Comparison of ENCODE assay signal across 25 cellular contexts in the genomic region with DNA sequence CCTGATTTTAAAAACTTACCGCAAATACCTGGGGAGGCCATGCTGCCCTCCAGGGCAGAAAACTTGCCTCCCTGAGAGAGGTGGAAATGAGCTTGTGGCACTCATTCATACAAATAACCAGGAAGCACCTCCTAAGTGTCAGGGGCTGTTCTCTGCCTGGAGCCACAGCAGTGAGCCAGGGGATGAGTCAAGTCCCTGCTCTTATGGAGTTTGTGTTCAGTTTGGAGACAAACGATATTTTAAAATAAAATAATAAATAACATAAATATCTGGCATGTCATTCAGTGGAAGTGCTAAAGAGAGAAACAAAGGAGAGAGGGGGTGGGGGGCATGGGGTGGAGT.
"Had no signal": no experiment of that assay in that cellular context is flagged by ENCODE, and none has a peak within 500 bp of the region (broad histone marks: within the 10 kb centered on the region; RNA-seq: fewer than 3 reads in every experiment).

No MANE protein-coding gene starts in this region.

- H3K27ac Mint-ChIP-seq: activated CD4-positive, alpha-beta memory T cell treated with anti-CD3 and anti-CD28 coated beads, Interleukin-2, amount 10 ng/mL, durations not matched to agents 7 days and 5 days; activated CD8-positive, alpha-beta memory T cell treated with anti-CD3 and anti-CD28 coated beads, Interleukin-2, amount 10 ng/mL, durations not matched to agents 7 days and 5 days; activated naive CD8-positive, alpha-beta T cell; effector memory CD8-positive, alpha-beta T cell; mesothelial cell of epicardium; T-cell had no signal

- H3K4me1 Mint-ChIP-seq: activated CD4-positive, alpha-beta memory T cell treated with anti-CD3 and anti-CD28 coated beads, Interleukin-2, amount 10 ng/mL, durations not matched to agents 7 days and 5 days; activated CD8-positive, alpha-beta memory T cell treated with anti-CD3 and anti-CD28 coated beads, Interleukin-2, amount 10 ng/mL, durations not matched to agents 7 days and 5 days; mesothelial cell of epicardium; neural crest cell; T-cell had no signal

- H3K4me3 Mint-ChIP-seq: activated CD4-positive, alpha-beta memory T cell treated with anti-CD3 and anti-CD28 coated beads, Interleukin-2, amount 10 ng/mL, durations not matched to agents 7 days and 5 days; activated CD8-positive, alpha-beta memory T cell treated with anti-CD3 and anti-CD28 coated beads, Interleukin-2, amount 10 ng/mL, durations not matched to agents 7 days and 5 days; activated naive CD8-positive, alpha-beta T cell; effector memory CD8-positive, alpha-beta T cell; mesothelial cell of epicardium; neural crest cell; T-cell; type B pancreatic cell had no signal

- H3K36me3 ChIP-seq: cardiac muscle cell, prostate gland, stomach had no signal

- H3K27me3 ChIP-seq: cardiac muscle cell, testis had no signal

- H3K27me3 Mint-ChIP-seq: activated CD4-positive, alpha-beta memory T cell treated with anti-CD3 and anti-CD28 coated beads, Interleukin-2, amount 10 ng/mL, durations not matched to agents 7 days and 5 days; activated CD8-positive, alpha-beta memory T cell treated with anti-CD3 and anti-CD28 coated beads, Interleukin-2, amount 10 ng/mL, durations not matched to agents 7 days and 5 days had no signal

- H3K27ac ChIP-seq: cardiac muscle cell, epithelial cell of prostate, prostate gland, stomach, testis had no signal

- H3K4me2 ChIP-seq: smooth muscle cell had no signal

- H3K4me3 ChIP-seq: cardiac muscle cell, lung, prostate gland, smooth muscle cell, stomach, testis had no signal

- H3K9me3 ChIP-seq: prostate gland, testis had no signal

- FAIRE-seq: islet of Langerhans had no signal

- DNase-seq: activated CD4-positive, alpha-beta memory T cell treated with anti-CD3 and anti-CD28 coated beads, Interleukin-2, amount 10 ng/mL, durations not matched to agents 7 days and 5 days; activated CD4-positive, alpha-beta T cell treated with anti-CD3 and anti-CD28 coated beads for 48 hours; activated CD4-positive, CD25-positive, alpha-beta regulatory T cell; activated CD8-positive, alpha-beta memory T cell treated with anti-CD3 and anti-CD28 coated beads, Interleukin-2, amount 10 ng/mL, durations not matched to agents 7 days and 5 days; amniotic stem cell; effector memory CD8-positive, alpha-beta T cell; foreskin melanocyte; glutamatergic neuron; hippocampal formation; right cardiac atrium; stimulated activated CD4-positive, alpha-beta T cell treated with anti-CD3 and anti-CD28 coated beads, Interleukin-4, amount 100 ng/mL, for 1 hour; stomach; T-cell; testis had no signal

- H3K4me1 ChIP-seq: prostate gland, stomach, testis had no signal

- ATAC-seq: activated CD8-positive, alpha-beta memory T cell treated with anti-CD3 and anti-CD28 coated beads, Interleukin-2, amount 10 ng/mL, durations not matched to agents 7 days and 5 days; effector memory CD8-positive, alpha-beta T cell; left lobe of liver; T-cell had no signal

- H3K36me3 Mint-ChIP-seq: activated CD8-positive, alpha-beta memory T cell treated with anti-CD3 and anti-CD28 coated beads, Interleukin-2, amount 10 ng/mL, durations not matched to agents 7 days and 5 days; activated naive CD8-positive, alpha-beta T cell; mesothelial cell of epicardium; T-cell; type B pancreatic cell had no signal
